Comparison of ENCODE assay signal across 1 cellular context in genomic region chr6:34791164-34791841, GRCh38.
TF ChIP-seq lines count a peak whose summit lies in the region.

No MANE protein-coding gene starts in this region.

TF ChIP-seq in HepG2, 621 proteins besides CTCF, POLR2A, EP300 and RAD21 (continued from another document and continues in another):
- TF ChIP-seq ZNF790 (CRISPR knock-in tag; IDR thresholded peaks at IDR 0.05; ENCODE audit: borderline replicate concordance) = no peak
- TF ChIP-seq MTF2 (CRISPR knock-in tag; IDR thresholded peaks at IDR 0.05; ENCODE audit: borderline replicate concordance) = no peak
- TF ChIP-seq BCLAF1 (IDR thresholded peaks at IDR 0.05) = no peak
- TF ChIP-seq PAWR (CRISPR knock-in tag; IDR thresholded peaks at IDR 0.05; ENCODE audit: borderline replicate concordance) = no peak
- 0 out of 2 replicates have a peak, but pooled peaks have one; percentile 32 for TF ChIP-seq ZNF180 (CRISPR knock-in tag; IDR thresholded peaks at IDR 0.05; ENCODE audit: borderline replicate concordance, low read depth)
- TF ChIP-seq TCF7L2 (IDR thresholded peaks at IDR 0.05; ENCODE audit: low read depth, low read length) = no peak
- no peak for TF ChIP-seq GTF2F1 (IDR thresholded peaks at IDR 0.05; ENCODE audit: low read length)
- 0 out of 2 replicates have a peak, but pooled peaks have one; percentile 44 for TF ChIP-seq KDM4B (CRISPR knock-in tag; IDR thresholded peaks at IDR 0.05)
- no peak for TF ChIP-seq MBNL3 (CRISPR knock-in tag; conservative IDR thresholded peaks at IDR 0.05)
- TF ChIP-seq ZNF414 (CRISPR knock-in tag; IDR thresholded peaks at IDR 0.05) = no peak
- TF ChIP-seq PAXIP1 (CRISPR knock-in tag; conservative IDR thresholded peaks at IDR 0.05) = peak; percentile 62
- peak; percentile 37; the same call in 1 of the 2 replicates for TF ChIP-seq KDM2A (CRISPR knock-in tag; IDR thresholded peaks at IDR 0.05; ENCODE audit: borderline replicate concordance, low read depth)
- TF ChIP-seq PRDM4 (CRISPR knock-in tag; IDR thresholded peaks at IDR 0.05; ENCODE audit: borderline replicate concordance) = no peak
- TF ChIP-seq SAP130 (CRISPR knock-in tag; IDR thresholded peaks at IDR 0.05; ENCODE audit: low read depth) = no peak; the same call in 1 of the 2 replicates
- no peak for TF ChIP-seq GABPA (IDR thresholded peaks at IDR 0.05; ENCODE audit: low read depth, low read length)
- TF ChIP-seq GABPA (CRISPR knock-in tag; IDR thresholded peaks at IDR 0.05; ENCODE audit: low read depth) = peak; percentile 65
- no peak for TF ChIP-seq ZNF333 (CRISPR knock-in tag; IDR thresholded peaks at IDR 0.05; ENCODE audit: borderline replicate concordance)
- no peak for TF ChIP-seq ZNF883 (CRISPR knock-in tag; IDR thresholded peaks at IDR 0.05; ENCODE audit: not compliant biosample characterization)
- no peak for TF ChIP-seq TBL1XR1 (IDR thresholded peaks at IDR 0.05; ENCODE audit: borderline replicate concordance, low read length, partially characterized antibody)
- no peak for TF ChIP-seq ZBTB38 (CRISPR knock-in tag; IDR thresholded peaks at IDR 0.05)
- TF ChIP-seq RFX1 (IDR thresholded peaks at IDR 0.05) = no peak
- TF ChIP-seq ZNF407 (CRISPR knock-in tag; IDR thresholded peaks at IDR 0.05; ENCODE audit: not compliant biosample characterization) = no peak
- no peak for TF ChIP-seq REL (CRISPR knock-in tag; conservative IDR thresholded peaks at IDR 0.05)
- TF ChIP-seq E2F1 (CRISPR knock-in tag; IDR thresholded peaks at IDR 0.05) = no peak
- no peak for TF ChIP-seq SAFB2 (CRISPR knock-in tag; IDR thresholded peaks at IDR 0.05; ENCODE audit: borderline replicate concordance, low read depth)
- no peak for TF ChIP-seq ZNF713 (CRISPR knock-in tag; IDR thresholded peaks at IDR 0.05)
- no peak for TF ChIP-seq TCF7 (IDR thresholded peaks at IDR 0.05; ENCODE audit: low read depth)
- no peak for TF ChIP-seq PHF5A (CRISPR knock-in tag; IDR thresholded peaks at IDR 0.05; ENCODE audit: low read depth, unreplicated experiment)
- no peak for TF ChIP-seq ZNF746 (CRISPR knock-in tag; IDR thresholded peaks at IDR 0.05)
- TF ChIP-seq ZNF614 (CRISPR knock-in tag; IDR thresholded peaks at IDR 0.05; ENCODE audit: borderline replicate concordance) = peak; percentile 39; the same call in 1 of the 2 replicates
- TF ChIP-seq GZF1 (CRISPR knock-in tag; IDR thresholded peaks at IDR 0.05) = 0 out of 2 replicates have a peak, but pooled peaks have one; percentile 29
- no peak for TF ChIP-seq FOXO4 (CRISPR knock-in tag; conservative IDR thresholded peaks at IDR 0.05)
- 0 out of 2 replicates have a peak, but pooled peaks have one; percentile 54 for TF ChIP-seq ZNF567 (CRISPR knock-in tag; IDR thresholded peaks at IDR 0.05; ENCODE audit: borderline replicate concordance)
- TF ChIP-seq ZNF274 (CRISPR knock-in tag; IDR thresholded peaks at IDR 0.05) = peak; percentile 33
- peak; percentile 64 for TF ChIP-seq ZNF605 (CRISPR knock-in tag; IDR thresholded peaks at IDR 0.05)
- TF ChIP-seq ZNF503 (CRISPR knock-in tag; IDR thresholded peaks at IDR 0.05) = 0 out of 2 replicates have a peak, but pooled peaks have one; percentile 57
- TF ChIP-seq ZNF792 (CRISPR knock-in tag; IDR thresholded peaks at IDR 0.05) = 0 out of 2 replicates have a peak, but pooled peaks have one; percentile 29
